In the genomic region with DNA sequence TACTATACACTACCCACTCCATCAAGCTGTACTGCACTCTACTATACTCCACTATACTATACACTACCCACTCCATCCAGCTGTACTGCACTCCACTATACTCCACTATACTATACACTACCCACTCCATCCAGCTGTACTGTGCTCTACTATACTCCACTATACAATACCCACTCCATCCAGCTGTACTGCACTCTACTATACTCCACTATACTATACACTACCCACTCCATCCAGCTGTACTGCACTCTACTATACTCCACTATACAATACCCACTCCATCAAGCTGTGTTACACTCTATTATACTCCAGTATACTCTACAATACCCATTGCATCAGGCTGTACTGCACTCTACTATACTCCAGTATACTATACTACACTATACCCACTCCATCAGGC, we compare ENCODE assay signal across 8 cellular contexts. TPM values are rescaled to one million over a fixed set of nuclear protein-coding genes. Genes with fewer than 3 reads are reported as not detected.
DNase-seq lines count a peak whose midpoint lies in the region; ATAC-seq, FAIRE-seq and TF ChIP-seq lines count a peak whose summit lies in the region.
"Not testable (repeated sequence)": the region's sequence is repeated elsewhere in the genome, so short reads cannot be mapped to it uniquely, and the experiment has no call there.
"Had no signal": no experiment of that assay in that cellular context is flagged by ENCODE, and none has a peak within 500 bp of the region (broad histone marks: within the 10 kb centered on the region; RNA-seq: fewer than 3 reads in every experiment).

No MANE protein-coding gene starts in this region.

- not testable (repeated sequence) for H3K4me3 Mint-ChIP-seq in stimulated activated naive CD8-positive, alpha-beta T cell treated with anti-CD3 and anti-CD28 coated beads, Interleukin-15, amount 100 ng/mL, for 72 hours

- H3K4me2 ChIP-seq in endothelial cell of umbilical vein (ENCODE audit: insufficient read depth, low read length), result not testable (repeated sequence)

- not testable (repeated sequence) for H3K4me3 ChIP-seq in bronchial epithelial cell (ENCODE audit: low read depth, low read length); endothelial cell of umbilical vein (replicated peaks in 1 of 3; ENCODE audit: insufficient read depth in 1 of 3, low read depth in 1 of 3, low read length in 3 of 3); mucosa of descending colon

- not testable (repeated sequence) for BruUV-seq in endothelial cell of umbilical vein (replicated peaks; lab: Mats Ljungman, UMichigan)

- ATAC-seq in HG02970 (IDR thresholded peaks at IDR 0.05; ENCODE audit: low FRiP score, unreplicated experiment) (peak; percentile 54), mucosa of descending colon (peak; percentile 14)
- ATAC-seq in stimulated activated naive CD8-positive, alpha-beta T cell treated with anti-CD3 and anti-CD28 coated beads, Interleukin-15, amount 100 ng/mL, for 72 hours, result peak; percentile 22

- TF ChIP-seq POLR2A in GM12892 (IDR thresholded peaks at IDR 0.05; ENCODE audit: low read depth, low read length); endothelial cell of umbilical vein (IDR thresholded peaks at IDR 0.05; ENCODE audit: low read depth, low read length): not testable (repeated sequence)

- not testable (repeated sequence) for H3K9ac ChIP-seq in endothelial cell of umbilical vein (replicated peaks; ENCODE audit: extremely low read depth, insufficient read depth, low read length)

- H3K27ac Mint-ChIP-seq in stimulated activated naive CD8-positive, alpha-beta T cell treated with anti-CD3 and anti-CD28 coated beads, Interleukin-15, amount 100 ng/mL, for 72 hours, result not testable (repeated sequence)

- not testable (repeated sequence) for H3K9me3 Mint-ChIP-seq in stimulated activated naive CD8-positive, alpha-beta T cell treated with anti-CD3 and anti-CD28 coated beads, Interleukin-15, amount 100 ng/mL, for 72 hours

- H3K27ac ChIP-seq in endothelial cell of umbilical vein (ENCODE audit: insufficient read depth, low read depth, low read length), result not testable (repeated sequence)

- H3K9me3 ChIP-seq in endothelial cell of umbilical vein (replicated peaks; ENCODE audit: control insufficient read depth, insufficient read depth, low read length); mucosa of descending colon: not testable (repeated sequence)

- intact Hi-C loops in endothelial cell of umbilical vein (cut with micrococcal nuclease); mucosa of descending colon (cut with DNase I, micrococcal nuclease): not testable (repeated sequence)

- not testable (repeated sequence) for H3K27me3 Mint-ChIP-seq in stimulated activated naive CD8-positive, alpha-beta T cell treated with anti-CD3 and anti-CD28 coated beads, Interleukin-15, amount 100 ng/mL, for 72 hours

- not testable (repeated sequence) for H3K27me3 ChIP-seq in bronchial epithelial cell (ENCODE audit: control insufficient read depth, insufficient read depth, low read length); endothelial cell of umbilical vein (ENCODE audit: control insufficient read depth in 2 of 2, insufficient read depth in 2 of 2, low read length in 2 of 2)

- not testable (repeated sequence) for H4K20me1 ChIP-seq in endothelial cell of umbilical vein (replicated peaks; ENCODE audit: control insufficient read depth, extremely low read depth, insufficient read depth, low read length)

- H3K9me1 ChIP-seq in endothelial cell of umbilical vein (replicated peaks; ENCODE audit: control insufficient read depth, extremely low read depth, insufficient read depth, low read length), result not testable (repeated sequence)

- H3K4me1 ChIP-seq in endothelial cell of umbilical vein (ENCODE audit: control insufficient read depth, extremely low read depth, insufficient read depth, low read length); mucosa of descending colon (ENCODE audit: low read depth): not testable (repeated sequence)

- FAIRE-seq in GM12892 (lab: Jason Lieb, UNC) (peak; percentile 85), TTC549 (lab: Jason Lieb, UNC) (peak; percentile 3), bronchial epithelial cell (lab: Jason Lieb, UNC) (peak; percentile 99)
- FAIRE-seq in endothelial cell of umbilical vein (lab: Jason Lieb, UNC), result not testable (repeated sequence)

- not testable (repeated sequence) for H3K79me2 ChIP-seq in endothelial cell of umbilical vein (ENCODE audit: control insufficient read depth, insufficient read depth, low read length)

- H2AFZ ChIP-seq in endothelial cell of umbilical vein (ENCODE audit: low read depth, low read length), result not testable (repeated sequence)

- dilution Hi-C loops in endothelial cell of umbilical vein (cut with MboI; ENCODE audit: extremely low pct_ligation_motif_present, low sequenced_read_pairs), result not testable (repeated sequence)

- not testable (repeated sequence) for DNase-seq in GM12892 (ENCODE audit: insufficient read length); bronchial epithelial cell (ENCODE audit: low read depth); mucosa of descending colon; stimulated activated naive CD8-positive, alpha-beta T cell treated with anti-CD3 and anti-CD28 coated beads, Interleukin-15, amount 100 ng/mL, for 72 hours
- peak; percentile 10 for DNase-seq in endothelial cell of umbilical vein (ENCODE audit: low read depth, low spot score)

- not testable (repeated sequence) for H3K4me1 Mint-ChIP-seq in stimulated activated naive CD8-positive, alpha-beta T cell treated with anti-CD3 and anti-CD28 coated beads, Interleukin-15, amount 100 ng/mL, for 72 hours

- TF ChIP-seq CTCF in bronchial epithelial cell (IDR thresholded peaks at IDR 0.05; ENCODE audit: insufficient read depth, low read length, severe bottlenecking); endothelial cell of umbilical vein (IDR thresholded peaks at IDR 0.05; ENCODE audit: extremely low read depth in 1 of 2, insufficient read depth in 1 of 2, low read depth in 1 of 2, low read length in 2 of 2); mucosa of descending colon (IDR thresholded peaks at IDR 0.05): not testable (repeated sequence)

- CTCF ChIA-PET in endothelial cell of umbilical vein (lab: Charles Lee), result not testable (repeated sequence)

- POLR2A ChIA-PET in endothelial cell of umbilical vein (lab: Charles Lee), result not testable (repeated sequence)

- H3K36me3 ChIP-seq in bronchial epithelial cell (ENCODE audit: control insufficient read depth, insufficient read depth, low read length); endothelial cell of umbilical vein (ENCODE audit: control insufficient read depth in 2 of 2, extremely low read depth in 1 of 2, insufficient read depth in 2 of 2, low read length in 2 of 2); mucosa of descending colon (ENCODE audit: low read depth): not testable (repeated sequence)

RNA-seq across cellular contexts. Expression of gene ADRA2C, which starts 48.7 kb away (rescaled TPM):
- not detected for polyA plus RNA-seq in GM12892 (2012; ENCODE audit: missing spikeins)
- total RNA-seq in bronchial epithelial cell (under 0.01 and 0.13 TPM in 2 replicates), endothelial cell of umbilical vein (0.40 TPM in 1 of 2 replicates, not detected in the other), mucosa of descending colon (1 to 10 TPM in 2 of 3 donors, under 1 TPM in 1; 0.69 to 2.3 (median 1.4) TPM)
- 0.03 and 0.06 TPM in 2 replicates for polyA plus RNA-seq in endothelial cell of umbilical vein
- 0.05 TPM in 1 of 2 replicates, not detected in the other for polyA plus RNA-seq in endothelial cell of umbilical vein (2011; cell fraction: cytosol; rRNA removed)
- polyA plus RNA-seq in endothelial cell of umbilical vein (2011; cell fraction: nucleus; rRNA removed), result 0.08 TPM in 1 of 2 replicates, not detected in the other
- 0.10 TPM in 1 of 2 replicates, not detected in the other for polyA plus RNA-seq in endothelial cell of umbilical vein (2012)
- 0.22 TPM in 1 of 2 replicates, not detected in the other for polyA minus RNA-seq in endothelial cell of umbilical vein
- polyA minus RNA-seq in endothelial cell of umbilical vein (2011; cell fraction: cytosol; rRNA and poly(A)+ RNA removed), result not detected
- polyA minus RNA-seq in endothelial cell of umbilical vein (2011; cell fraction: nucleus; rRNA and poly(A)+ RNA removed), result not detected in 2 replicates
- total RNA-seq: CD4-positive, alpha-beta T cell had no signal
